1 cellular context compared by ENCODE assay signal in genomic region chr14:22737052-22737451, GRCh38.
TF ChIP-seq lines count a peak whose summit lies in the region.

No MANE protein-coding gene starts in this region.

TF ChIP-seq in GM12878, 131 proteins besides CTCF, POLR2A, EP300 and RAD21 (continued from another document):
- TF ChIP-seq SMAD5 (IDR thresholded peaks at IDR 0.05; ENCODE audit: low read depth): no peak
- peak; percentile 17; the same call in 1 of the 2 replicates for TF ChIP-seq CREB1 (IDR thresholded peaks at IDR 0.05; ENCODE audit: low read depth)
- TF ChIP-seq TAF1 (IDR thresholded peaks at IDR 0.05; ENCODE audit: borderline replicate concordance, low read depth, low read length): no peak
- peak; percentile 82 for TF ChIP-seq JUNB (IDR thresholded peaks at IDR 0.05)
- TF ChIP-seq EGR1 (IDR thresholded peaks at IDR 0.05; ENCODE audit: borderline replicate concordance in 1 of 2, low read depth in 2 of 2, low read length in 2 of 2): no peak
- TF ChIP-seq HDAC2 (IDR thresholded peaks at IDR 0.05): no peak
- TF ChIP-seq SMAD1 (IDR thresholded peaks at IDR 0.05; ENCODE audit: low read depth, partially characterized antibody): no peak
- no peak for TF ChIP-seq BMI1 (IDR thresholded peaks at IDR 0.05; ENCODE audit: borderline replicate concordance)
- no peak for TF ChIP-seq CHD2 (IDR thresholded peaks at IDR 0.05; ENCODE audit: borderline replicate concordance, low read depth, low read length)
- TF ChIP-seq YBX1 (IDR thresholded peaks at IDR 0.05): no peak
- TF ChIP-seq MXI1 (IDR thresholded peaks at IDR 0.05; ENCODE audit: low read depth, low read length): no peak
- TF ChIP-seq FOXK2 (IDR thresholded peaks at IDR 0.05): no peak
- TF ChIP-seq PAX5 (IDR thresholded peaks at IDR 0.05; ENCODE audit: borderline replicate concordance, low read depth, low read length): no peak
- no peak for TF ChIP-seq BCLAF1 (IDR thresholded peaks at IDR 0.05)
- TF ChIP-seq SRF (IDR thresholded peaks at IDR 0.05; ENCODE audit: low read depth in 2 of 2, low read length in 2 of 2): no peak
- TF ChIP-seq GATAD2B (conservative IDR thresholded peaks at IDR 0.05; ENCODE audit: low read depth): no peak
- peak; percentile 36 for TF ChIP-seq IKZF1 (conservative IDR thresholded peaks at IDR 0.05)
- peak; percentile 19; the same call in 1 of the 2 replicates for TF ChIP-seq PKNOX1 (IDR thresholded peaks at IDR 0.05)
- TF ChIP-seq, protein P1, sequence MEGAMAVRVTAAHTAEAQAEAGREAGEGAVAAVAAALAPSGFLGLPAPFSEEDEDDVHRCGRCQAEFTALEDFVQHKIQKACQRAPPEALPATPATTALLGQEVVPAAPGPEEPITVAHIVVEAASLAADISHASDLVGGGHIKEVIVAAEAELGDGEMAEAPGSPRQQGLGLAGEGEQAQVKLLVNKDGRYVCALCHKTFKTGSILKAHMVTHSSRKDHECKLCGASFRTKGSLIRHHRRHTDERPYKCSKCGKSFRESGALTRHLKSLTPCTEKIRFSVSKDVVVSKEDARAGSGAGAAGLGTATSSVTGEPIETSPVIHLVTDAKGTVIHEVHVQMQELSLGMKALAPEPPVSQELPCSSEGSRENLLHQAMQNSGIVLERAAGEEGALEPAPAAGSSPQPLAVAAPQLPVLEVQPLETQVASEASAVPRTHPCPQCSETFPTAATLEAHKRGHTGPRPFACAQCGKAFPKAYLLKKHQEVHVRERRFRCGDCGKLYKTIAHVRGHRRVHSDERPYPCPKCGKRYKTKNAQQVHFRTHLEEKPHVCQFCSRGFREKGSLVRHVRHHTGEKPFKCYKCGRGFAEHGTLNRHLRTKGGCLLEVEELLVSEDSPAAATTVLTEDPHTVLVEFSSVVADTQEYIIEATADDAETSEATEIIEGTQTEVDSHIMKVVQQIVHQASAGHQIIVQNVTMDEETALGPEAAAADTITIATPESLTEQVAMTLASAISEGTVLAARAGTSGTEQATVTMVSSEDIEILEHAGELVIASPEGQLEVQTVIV (IDR thresholded peaks at IDR 0.05; ENCODE audit: borderline replicate concordance, partially characterized antibody): no peak
- TF ChIP-seq NFYA (IDR thresholded peaks at IDR 0.05; ENCODE audit: borderline replicate concordance, low read depth, low read length): no peak
- no peak for TF ChIP-seq KAT2A (conservative IDR thresholded peaks at IDR 0.05; ENCODE audit: control insufficient read depth, low read depth, low read length)
- TF ChIP-seq ETV6 (conservative IDR thresholded peaks at IDR 0.05 in 1 of 2, IDR thresholded peaks at IDR 0.05 in 1 of 2; ENCODE audit: borderline replicate concordance in 1 of 2, low read depth in 1 of 2): 0 out of 4 replicates have a peak, but pooled peaks of 1 of the 2 experiments have one; percentile 9
